ENCODE assay signal across 14 cellular contexts in genomic region chr14:52023518-52023917, GRCh38. TPM values are rescaled to one million over a fixed set of nuclear protein-coding genes. Genes with fewer than 3 reads are reported as not detected.
A peak's percentile ranks its signal among the peaks of the same experiment; 100 is the strongest.
DNase-seq lines count a peak whose midpoint lies in the region; ATAC-seq, FAIRE-seq and TF ChIP-seq lines count a peak whose summit lies in the region.
"Had no signal": no experiment of that assay in that cellular context is flagged by ENCODE, and none has a peak within 500 bp of the region (broad histone marks: within the 10 kb centered on the region; RNA-seq: fewer than 3 reads in every experiment).

No MANE protein-coding gene starts in this region.

- 0 out of 2 replicates have a peak, but pooled peaks cover 3% of the 10 kb centered on the region for H3K79me2 ChIP-seq in DND-41 (ENCODE audit: insufficient read depth, low read length)
- no peaks in the 10 kb centered on the region for H3K79me2 ChIP-seq in osteoblast (ENCODE audit: insufficient read depth, low read length)

- no peak overlapping the region for H3K4me3 ChIP-seq in DND-41 (ENCODE audit: low read depth in 1 of 2, low read length in 2 of 2)
- no peak overlapping the region for H3K4me3 ChIP-seq in fibroblast of mammary gland (ENCODE audit: control insufficient read depth, low read depth, low read length)
- H3K4me3 ChIP-seq in osteoblast (ENCODE audit: insufficient read depth, low read length), result no peak overlapping the region

- H3K27ac ChIP-seq in DND-41 (ENCODE audit: low read length) (peak overlapping the region; percentile 27; the same call in 1 of the 2 replicates), osteoblast (ENCODE audit: low read depth, low read length) (peak overlapping the region; percentile 81)

- TF ChIP-seq CTCF in DND-41 (IDR thresholded peaks at IDR 0.05; ENCODE audit: borderline replicate concordance, extremely low read depth, low read length, poor library complexity, severe bottlenecking) (no peak), fibroblast of mammary gland (conservative IDR thresholded peaks at IDR 0.05; ENCODE audit: control insufficient read depth, insufficient read depth, low read depth, low read length) (no peak), osteoblast (IDR thresholded peaks at IDR 0.05; ENCODE audit: extremely low read depth, low read depth, low read length) (no peak)

- no peaks in the 10 kb centered on the region for H3K27me3 ChIP-seq in DND-41 (ENCODE audit: insufficient read depth, low read length, poor library complexity)
- no peaks in the 10 kb centered on the region for H3K27me3 ChIP-seq in osteoblast (ENCODE audit: insufficient read depth, low read length)

- H3K9ac ChIP-seq in DND-41 (ENCODE audit: low read depth, low read length), result no peak overlapping the region

- ATAC-seq in DND-41 (ENCODE audit: insufficient read depth, low read depth), result no peak
- ATAC-seq in GM19452 (IDR thresholded peaks at IDR 0.05; ENCODE audit: unreplicated experiment), result no peak
- ATAC-seq: activated naive CD4-positive, alpha-beta T cell treated with anti-CD3 and anti-CD28 coated beads, Interleukin-2, amount 50 U/mL, for 72 hours had no signal

- no peak for DNase-seq in DND-41
- DNase-seq in RPMI7951 (ENCODE audit: low read depth), result peak; percentile 87
- peak; percentile 94 for DNase-seq in fibroblast of mammary gland (ENCODE audit: low read depth)
- peak; percentile 90 for DNase-seq in osteoblast (ENCODE audit: insufficient read length, low spot score, missing footprints)
- no peak for DNase-seq in activated CD4-positive, CD25-positive, alpha-beta regulatory T cell (lab: John Stamatoyannopoulos, UW)
- DNase-seq in GM19240 (ENCODE audit: insufficient read length, low spot score), result no peak
- no peak for DNase-seq in GM12892 (ENCODE audit: insufficient read length)
- DNase-seq: activated CD4-positive, alpha-beta memory T cell treated with anti-CD3 and anti-CD28 coated beads, Interleukin-2, amount 10 ng/mL, durations not matched to agents 7 days and 5 days; CD8-positive, alpha-beta memory T cell; MV-4-11; NCI-H446 treated with DMSO at 0.1 percent for 48 hours had no signal

- FAIRE-seq in GM12892 (lab: Jason Lieb, UNC), result no peak
- FAIRE-seq: RCC 7860 had no signal

- no peaks in the 10 kb centered on the region for H4K20me1 ChIP-seq in DND-41 (ENCODE audit: insufficient read depth, low read length)
- no peaks in the 10 kb centered on the region for H4K20me1 ChIP-seq in osteoblast (ENCODE audit: insufficient read depth, low read length)

- TF ChIP-seq POLR2A in GM12892 (IDR thresholded peaks at IDR 0.05; ENCODE audit: low read depth, low read length), result no peak

- no peak overlapping the region for H2AFZ ChIP-seq in DND-41 (ENCODE audit: low read depth, low read length)
- H2AFZ ChIP-seq in osteoblast (ENCODE audit: low read length), result no peak overlapping the region

- H3K36me3 ChIP-seq in DND-41 (ENCODE audit: insufficient read depth, low read length) (peaks cover 4% of the 10 kb centered on the region), osteoblast (ENCODE audit: insufficient read depth, low read length) (peaks cover 18% of the 10 kb centered on the region)

- H3K9me3 ChIP-seq in DND-41 (ENCODE audit: insufficient read depth, low read length, severe bottlenecking) (peaks cover 4% of the 10 kb centered on the region), osteoblast (ENCODE audit: low read depth, low read length) (no peaks in the 10 kb centered on the region)

- H3K4me2 ChIP-seq in DND-41 (ENCODE audit: insufficient read depth, low read length) (no peak overlapping the region), osteoblast (ENCODE audit: insufficient read depth, low read length) (peak overlapping the region; percentile 18)

- H3K4me1 ChIP-seq in DND-41 (ENCODE audit: insufficient read depth, low read length), result peaks cover 47% of the 10 kb centered on the region
- H3K4me1 ChIP-seq in osteoblast (ENCODE audit: insufficient read depth, low read length), result peaks cover 37% of the 10 kb centered on the region

RNA-seq across cellular contexts. Expression of gene RTRAF, which starts 34.2 kb away (rescaled TPM):
- 101 and 116 TPM in 2 replicates for total RNA-seq in RPMI7951 (2014; rRNA removed; shearing (Covaris generic))
- total RNA-seq in osteoblast, result 53.2 and 63.6 TPM in 2 replicates
- polyA plus RNA-seq in GM12892 (2012; ENCODE audit: missing spikeins), result 354 TPM

RNA-seq across cellular contexts. Expression of gene NID2, which starts 45.3 kb away (rescaled TPM):
- total RNA-seq in RPMI7951 (2014; rRNA removed; shearing (Covaris generic)), result 29.8 and 35.0 TPM in 2 replicates
- 138 and 141 TPM in 2 replicates for total RNA-seq in osteoblast
- polyA plus RNA-seq in GM12892 (2012; ENCODE audit: missing spikeins), result 0.36 TPM
- total RNA-seq: activated naive CD4-positive, alpha-beta T cell treated with anti-CD3 and anti-CD28 coated beads, Interleukin-2, amount 50 U/mL, for 72 hours; CD8-positive, alpha-beta memory T cell had no signal

Comparison
In these comparisons a context has a peak if more than half of its experiments do, and no peak if none do; other contexts are left out.
1. DNase-seq: peak in RPMI7951 (single experiment), fibroblast of mammary gland (single experiment) and osteoblast (single experiment); none in DND-41 (single experiment), activated CD4-positive, CD25-positive, alpha-beta regulatory T cell (0 of 4), GM19240 (single experiment) and GM12892 (single experiment).